Comparison of ENCODE assay signal across 15 cellular contexts in genomic region chr14:23360496-23360895, GRCh38. TPM values are rescaled to one million over a fixed set of nuclear protein-coding genes. Genes with fewer than 3 reads are reported as not detected.
DNase-seq lines count a peak whose midpoint lies in the region; ATAC-seq and TF ChIP-seq lines count a peak whose summit lies in the region.
"Had no signal": no experiment of that assay in that cellular context is flagged by ENCODE, and none has a peak within 500 bp of the region (broad histone marks: within the 10 kb centered on the region; RNA-seq: fewer than 3 reads in every experiment).

No MANE protein-coding gene starts in this region.

- H3K4me3 Mint-ChIP-seq in progenitor cell of endocrine pancreas (ENCODE audit: low read depth), result no peak overlapping the region
- no peak overlapping the region for H3K4me3 Mint-ChIP-seq in CD4-positive, alpha-beta T cell
- no peak overlapping the region for H3K4me3 Mint-ChIP-seq in CD8-positive, alpha-beta T cell
- H3K4me3 Mint-ChIP-seq: activated CD4-positive, alpha-beta memory T cell treated with anti-CD3 and anti-CD28 coated beads for 36 hours; activated naive CD8-positive, alpha-beta T cell treated with anti-CD3 and anti-CD28 coated beads, Interleukin-2, amount 10 ng/mL, durations not matched to agents 7 days and 5 days; nephron progenitor cell had no signal

- no peaks in the 10 kb centered on the region for H3K27me3 Mint-ChIP-seq in progenitor cell of endocrine pancreas
- H3K27me3 Mint-ChIP-seq in CD4-positive, alpha-beta T cell, result peaks cover 41% of the 10 kb centered on the region
- H3K27me3 Mint-ChIP-seq in CD8-positive, alpha-beta T cell (ENCODE audit: low read depth), result peaks cover 14% of the 10 kb centered on the region

- intact Hi-C loops in CD4-positive, alpha-beta T cell (cut with DNase I, micrococcal nuclease), result no loop called here
- intact Hi-C loops in CD8-positive, alpha-beta T cell (cut with DNase I, micrococcal nuclease), result no loop called here

- no peak for TF ChIP-seq EP300 in gastroesophageal sphincter (IDR thresholded peaks at IDR 0.05)

- H3K36me3 Mint-ChIP-seq in progenitor cell of endocrine pancreas (ENCODE audit: insufficient read depth), result peaks cover 6% of the 10 kb centered on the region
- H3K36me3 Mint-ChIP-seq in CD4-positive, alpha-beta T cell (ENCODE audit: low read depth), result no peaks in the 10 kb centered on the region
- no peaks in the 10 kb centered on the region for H3K36me3 Mint-ChIP-seq in CD8-positive, alpha-beta T cell
- H3K36me3 Mint-ChIP-seq: activated CD4-positive, alpha-beta memory T cell treated with anti-CD3 and anti-CD28 coated beads for 36 hours; activated naive CD8-positive, alpha-beta T cell treated with anti-CD3 and anti-CD28 coated beads, Interleukin-2, amount 10 ng/mL, durations not matched to agents 7 days and 5 days had no signal

- TF ChIP-seq POLR2A in gastroesophageal sphincter (IDR thresholded peaks at IDR 0.05), result no peak

- H3K4me1 Mint-ChIP-seq in progenitor cell of endocrine pancreas (ENCODE audit: low read depth), result peaks cover 18% of the 10 kb centered on the region
- H3K4me1 Mint-ChIP-seq in CD4-positive, alpha-beta T cell (ENCODE audit: low read depth), result no peaks in the 10 kb centered on the region
- peaks cover 3% of the 10 kb centered on the region for H3K4me1 Mint-ChIP-seq in CD8-positive, alpha-beta T cell (ENCODE audit: low read depth)
- H3K4me1 Mint-ChIP-seq: activated naive CD8-positive, alpha-beta T cell treated with anti-CD3 and anti-CD28 coated beads, Interleukin-2, amount 10 ng/mL, durations not matched to agents 7 days and 5 days had no signal

- H3K4me3 ChIP-seq in gastroesophageal sphincter, result no peak overlapping the region
- no peak overlapping the region for H3K4me3 ChIP-seq in CD8-positive, alpha-beta T cell (ENCODE audit: low read depth, low read length)

- peaks cover 0 to 71% (median 14%) of the 10 kb centered on the region in 3 donors for H3K4me1 ChIP-seq in gastroesophageal sphincter
- no peaks in the 10 kb centered on the region for H3K4me1 ChIP-seq in CD8-positive, alpha-beta T cell (ENCODE audit: insufficient read depth, low read length)

- H3K9me3 ChIP-seq in gastroesophageal sphincter, result no peaks in the 10 kb centered on the region
- no peaks in the 10 kb centered on the region for H3K9me3 ChIP-seq in CD4-positive, alpha-beta T cell (ENCODE audit: control insufficient read depth, low read length)
- no peaks in the 10 kb centered on the region for H3K9me3 ChIP-seq in CD8-positive, alpha-beta T cell (ENCODE audit: low read length)

- POLR2A ChIA-PET in CD4-positive, alpha-beta T cell (lab: Charles Lee), result interaction anchor here (1.1 kb wide), 1 partner anchor 39 kb away, joined by 3 read pairs; the partner anchor contains the start of gene PABPN1
- POLR2A ChIA-PET in CD8-positive, alpha-beta T cell (lab: Charles Lee), result no interaction called here

- H3K27me3 ChIP-seq in gastroesophageal sphincter, result peaks cover 5% of the 10 kb centered on the region
- peaks cover 8% of the 10 kb centered on the region for H3K27me3 ChIP-seq in CD4-positive, alpha-beta T cell (ENCODE audit: control insufficient read depth, insufficient read depth, low read length)
- peaks cover 7% of the 10 kb centered on the region for H3K27me3 ChIP-seq in CD8-positive, alpha-beta T cell (ENCODE audit: insufficient read depth, low read length)

- no peak for ATAC-seq in gastroesophageal sphincter
- ATAC-seq in CD4-positive, alpha-beta T cell (ENCODE audit: poor library complexity), result no peak
- ATAC-seq in CD8-positive, alpha-beta T cell, result no peak

- WGBS in gastroesophageal sphincter (ENCODE audit: low coverage in 1 of 2), 2 donors, result 65% methylated on average over 6 of the region's 11 CpGs; no CpG with 5 or more reads in 1 of the 2 donors

- CTCF ChIA-PET in CD4-positive, alpha-beta T cell (lab: Charles Lee), result no interaction called here
- CTCF ChIA-PET in CD8-positive, alpha-beta T cell (lab: Charles Lee), result interaction anchor here (0.7 to 1.2 kb wide), 3 partner anchors 20 to 96 kb away, joined by 3 to 9 read pairs (median 3); no protein-coding TSS in a partner anchor

- DNase-seq in RPMI8226 (peak; percentile 47), progenitor cell of endocrine pancreas (ENCODE audit: low spot score, unreplicated experiment) (no peak), NCI-H2196 (lab: John Stamatoyannopoulos, UW; ENCODE audit: unreplicated experiment) (no peak), cerebellar nuclear complex (lab: John Stamatoyannopoulos, UW) (no peak)
- DNase-seq in CD4-positive, alpha-beta T cell, result no peak
- DNase-seq in CD8-positive, alpha-beta T cell, result no peak
- DNase-seq: activated CD4-positive, alpha-beta memory T cell treated with anti-CD3 and anti-CD28 coated beads for 36 hours; activated naive CD8-positive, alpha-beta T cell treated with anti-CD3 and anti-CD28 coated beads, Interleukin-2, amount 10 ng/mL, durations not matched to agents 7 days and 5 days; Kasumi-1; NCI-H510A treated with DMSO at 0.1 percent for 48 hours; nephron progenitor cell had no signal

- H3K27ac ChIP-seq in gastroesophageal sphincter, result peak overlapping the region in 3 of 4 donors; percentile 60 to 63 (median 63)
- H3K27ac ChIP-seq in CD4-positive, alpha-beta T cell (ENCODE audit: low read depth, low read length), result no peak overlapping the region
- no peak overlapping the region for H3K27ac ChIP-seq in CD8-positive, alpha-beta T cell (ENCODE audit: low read depth, low read length)

- no peak overlapping the region for H3K27ac Mint-ChIP-seq in progenitor cell of endocrine pancreas
- H3K27ac Mint-ChIP-seq in CD4-positive, alpha-beta T cell, result no peak overlapping the region
- H3K27ac Mint-ChIP-seq in CD8-positive, alpha-beta T cell, result no peak overlapping the region
- H3K27ac Mint-ChIP-seq: activated CD4-positive, alpha-beta memory T cell treated with anti-CD3 and anti-CD28 coated beads for 36 hours; activated naive CD8-positive, alpha-beta T cell treated with anti-CD3 and anti-CD28 coated beads, Interleukin-2, amount 10 ng/mL, durations not matched to agents 7 days and 5 days had no signal

- TF ChIP-seq CTCF in GM12874 (IDR thresholded peaks at IDR 0.05; ENCODE audit: insufficient read depth, low read depth, low read length), result 0 out of 2 replicates have a peak, but pooled peaks have one; percentile 10
- TF ChIP-seq CTCF in gastroesophageal sphincter (IDR thresholded peaks at IDR 0.05), result no peak
- TF ChIP-seq CTCF in progenitor cell of endocrine pancreas (IDR thresholded peaks at IDR 0.05; ENCODE audit: unreplicated experiment), result peak; percentile 9
- TF ChIP-seq CTCF in CD4-positive, alpha-beta T cell (IDR thresholded peaks at IDR 0.05), result no peak
- TF ChIP-seq CTCF in CD8-positive, alpha-beta T cell (IDR thresholded peaks at IDR 0.05), result no peak

- no peaks in the 10 kb centered on the region for H3K9me3 Mint-ChIP-seq in progenitor cell of endocrine pancreas (ENCODE audit: low read depth)
- H3K9me3 Mint-ChIP-seq in CD4-positive, alpha-beta T cell, result no peaks in the 10 kb centered on the region
- no peaks in the 10 kb centered on the region for H3K9me3 Mint-ChIP-seq in CD8-positive, alpha-beta T cell
- H3K9me3 Mint-ChIP-seq: activated CD4-positive, alpha-beta memory T cell treated with anti-CD3 and anti-CD28 coated beads for 36 hours; activated naive CD8-positive, alpha-beta T cell treated with anti-CD3 and anti-CD28 coated beads, Interleukin-2, amount 10 ng/mL, durations not matched to agents 7 days and 5 days; nephron progenitor cell had no signal

- peaks cover 0 to 45% of the 10 kb centered on the region in 2 donors for H3K36me3 ChIP-seq in gastroesophageal sphincter
- no peaks in the 10 kb centered on the region for H3K36me3 ChIP-seq in CD8-positive, alpha-beta T cell (ENCODE audit: insufficient read depth, low read length)

RNA-seq across cellular contexts. Expression of gene EFS, which starts 4.5 kb away (rescaled TPM):
- 10 to 100 TPM; 10.6 to 22.6 (median 14.6) TPM for total RNA-seq in gastroesophageal sphincter
- 66.8 and 69.6 TPM in 2 replicates for total RNA-seq in progenitor cell of endocrine pancreas
- total RNA-seq in CD4-positive, alpha-beta T cell, result not detected
- total RNA-seq in CD8-positive, alpha-beta T cell, result not detected
- total RNA-seq: activated CD4-positive, alpha-beta memory T cell treated with anti-CD3 and anti-CD28 coated beads for 36 hours; activated naive CD8-positive, alpha-beta T cell treated with anti-CD3 and anti-CD28 coated beads, Interleukin-2, amount 10 ng/mL, durations not matched to agents 7 days and 5 days had no signal

RNA-seq across cellular contexts. Expression of gene SLC22A17, which starts 7.8 kb away (rescaled TPM):
- total RNA-seq in gastroesophageal sphincter, result 10 to 100 TPM; 22.7 to 36.4 (median 30.4) TPM
- 26.2 and 29.3 TPM in 2 replicates for total RNA-seq in progenitor cell of endocrine pancreas
- 10 to 100 TPM; 19.5 to 21.1 TPM for total RNA-seq in CD4-positive, alpha-beta T cell
- total RNA-seq in CD8-positive, alpha-beta T cell, result 10 to 100 TPM; 12.3 to 13.5 TPM

RNA-seq across cellular contexts. Expression of gene IL25, which starts 12.1 kb away (rescaled TPM):
- total RNA-seq in gastroesophageal sphincter (not detected), progenitor cell of endocrine pancreas (not detected in 2 replicates)
- total RNA-seq in CD4-positive, alpha-beta T cell, result not detected
- not detected for total RNA-seq in CD8-positive, alpha-beta T cell
- total RNA-seq: activated CD4-positive, alpha-beta memory T cell treated with anti-CD3 and anti-CD28 coated beads for 36 hours; endothelial cell of umbilical vein; subcutaneous adipose tissue had no signal

RNA-seq across cellular contexts. Expression of gene CMTM5, which starts 16.4 kb away (rescaled TPM):
- 1 to 10 TPM in 2 of 4 donors, under 1 TPM in 1, not detected in 1; 0.81 to 2.3 (median 1.2) TPM for total RNA-seq in gastroesophageal sphincter
- total RNA-seq in progenitor cell of endocrine pancreas, result not detected in 2 replicates
- total RNA-seq in CD4-positive, alpha-beta T cell, result not detected
- total RNA-seq in CD8-positive, alpha-beta T cell, result not detected
- total RNA-seq: activated CD4-positive, alpha-beta memory T cell treated with anti-CD3 and anti-CD28 coated beads for 36 hours; activated naive CD8-positive, alpha-beta T cell treated with anti-CD3 and anti-CD28 coated beads, Interleukin-2, amount 10 ng/mL, durations not matched to agents 7 days and 5 days; endothelial cell of umbilical vein; subcutaneous adipose tissue had no signal

RNA-seq across cellular contexts. Expression of gene PABPN1, which starts 39.2 kb away (rescaled TPM):
- total RNA-seq in gastroesophageal sphincter, result 10 to 100 TPM; 56.3 to 59.8 (median 57.5) TPM
- 318 and 338 TPM in 2 replicates for total RNA-seq in progenitor cell of endocrine pancreas
- total RNA-seq in CD4-positive, alpha-beta T cell, result 100 to 1,000 TPM; 188 to 195 TPM
- total RNA-seq in CD8-positive, alpha-beta T cell, result 100 to 1,000 TPM; 186 to 191 TPM

Comparison
In these comparisons a context has a peak if more than half of its experiments do, and no peak if none do; other contexts are left out.
1. CTCF ChIP-seq: peak in GM12874 (single experiment) and progenitor cell of endocrine pancreas (single experiment); none in gastroesophageal sphincter (0 of 4), CD4-positive, alpha-beta T cell (single experiment) and CD8-positive, alpha-beta T cell (single experiment).
2. H3K27ac ChIP-seq: peak in gastroesophageal sphincter (3 of 4); none in CD4-positive, alpha-beta T cell (single experiment) and CD8-positive, alpha-beta T cell (single experiment).
3. RNA of gene EFS, which starts 4.5 kb away (total RNA-seq): 66.8 to 69.6 TPM in progenitor cell of endocrine pancreas and 10.6 to 22.6 TPM in gastroesophageal sphincter; not detected in CD4-positive, alpha-beta T cell and not detected in CD8-positive, alpha-beta T cell; every median in the first group is over 10 times any median in the second.